Comparison of ENCODE assay signal across 1 cellular context in genomic region chr2:159555651-159556392, GRCh38.
A peak's percentile ranks its signal among the peaks of the same experiment; 100 is the strongest.
TF ChIP-seq lines count a peak whose summit lies in the region.

No MANE protein-coding gene starts in this region.

TF ChIP-seq in K562, 482 proteins besides CTCF, POLR2A, EP300 and RAD21 (continued from another document):
- TF ChIP-seq ZNF140 (CRISPR knock-in tag; IDR thresholded peaks at IDR 0.05) (peak; percentile 64; the same call in 1 of the 2 replicates), CSDE1 (IDR thresholded peaks at IDR 0.05) (no peak), NFIX (CRISPR knock-in tag; IDR thresholded peaks at IDR 0.05; ENCODE audit: low read depth) (peak; percentile 34; the same call in 1 of the 2 replicates), ZNF449 (CRISPR knock-in tag; IDR thresholded peaks at IDR 0.05) (0 out of 2 replicates have a peak, but pooled peaks have one; percentile 42), RUNX1 (IDR thresholded peaks at IDR 0.05; ENCODE audit: low read depth) (no peak), CEBPG (CRISPR knock-in tag; IDR thresholded peaks at IDR 0.05) (no peak), CEBPG (tag; conservative IDR thresholded peaks at IDR 0.05 in 1 of 2, IDR thresholded peaks at IDR 0.05 in 1 of 2) (0 out of 4 replicates have a peak, but pooled peaks of 1 of the 2 experiments have one; percentile 30)
